Comparison of ENCODE assay signal across 1 cellular context in genomic region chr10:72692057-72692891, GRCh38.
A peak's percentile ranks its signal among the peaks of the same experiment; 100 is the strongest.
TF ChIP-seq lines count a peak whose summit lies in the region.

Gene MCU (plus strand): TSS chr10:72692143. CDS start chr10:72692152, 9 bp downstream.

TF ChIP-seq in H1, 55 proteins besides CTCF, POLR2A, EP300 and RAD21 (continued from another document):
- TF ChIP-seq ATF2 (IDR thresholded peaks at IDR 0.05; ENCODE audit: low read length) (no peak), TAF7 (optimal IDR thresholded peaks at IDR 0.05; ENCODE audit: borderline replicate concordance, low read depth, low read length) (peak; percentile 100)
